ENCODE assay signal across 10 cellular contexts in genomic region chr2:96866586-96866985, GRCh38. TPM values are rescaled to one million over a fixed set of nuclear protein-coding genes. Genes with fewer than 3 reads are reported as not detected.
DNase-seq lines count a peak whose midpoint lies in the region; ATAC-seq and TF ChIP-seq lines count a peak whose summit lies in the region.
"Had no signal": no experiment of that assay in that cellular context is flagged by ENCODE, and none has a peak within 500 bp of the region (broad histone marks: within the 10 kb centered on the region; RNA-seq: fewer than 3 reads in every experiment).

No MANE protein-coding gene starts in this region.

- no peak for DNase-seq in activated T-cell treated with anti-CD3 and anti-CD28 coated beads, Interleukin-2, amount 50 U/mL, for 4 hours
- no peak for DNase-seq in activated T-cell treated with anti-CD3 and anti-CD28 coated beads, Interleukin-2, amount 50 U/mL, for 1 hour
- DNase-seq in adipocyte (ENCODE audit: low read depth) (no peak), lung microvascular endothelial cell (ENCODE audit: low read depth in 2 of 2) (peak; percentile 51 to 62), suprapubic skin (ENCODE audit: low spot score in 2 of 2) (peak in 1 of 2 donors; percentile 65), A172 (ENCODE audit: low spot score) (no peak)
- no peak for DNase-seq in stimulated activated naive CD4-positive, alpha-beta T cell (lab: John Stamatoyannopoulos, UW)
- DNase-seq: NCI-H1694 had no signal

- no peaks in the 10 kb centered on the region for H3K9me3 Mint-ChIP-seq in activated T-cell treated with anti-CD3 and anti-CD28 coated beads, Interleukin-2, amount 50 U/mL, for 4 hours

- H3K36me3 ChIP-seq in adipocyte (ENCODE audit: control insufficient read depth, insufficient read depth, low read length, severe bottlenecking) (peaks cover 52% of the 10 kb centered on the region), suprapubic skin (peaks cover 47% of the 10 kb centered on the region)

- peaks cover 37% of the 10 kb centered on the region for H3K4me1 ChIP-seq in adipocyte (ENCODE audit: control insufficient read depth, insufficient read depth, low read length)
- peaks cover 42% of the 10 kb centered on the region for H3K4me1 ChIP-seq in suprapubic skin

- WGBS in suprapubic skin, result 68% methylated on average over 3 of the region's 8 CpGs

- peak overlapping the region; percentile 31 for H3K4me3 Mint-ChIP-seq in activated T-cell treated with anti-CD3 and anti-CD28 coated beads, Interleukin-2, amount 50 U/mL, for 4 hours

- H3K9me3 ChIP-seq in adipocyte (ENCODE audit: control insufficient read depth, low read length) (no peaks in the 10 kb centered on the region), suprapubic skin (no peaks in the 10 kb centered on the region)

- no peak for ATAC-seq in activated T-cell treated with anti-CD3 and anti-CD28 coated beads, Interleukin-2, amount 50 U/mL, for 4 hours
- no peak for ATAC-seq in GM18867 (IDR thresholded peaks at IDR 0.05; ENCODE audit: unreplicated experiment)

- peaks cover 24% of the 10 kb centered on the region for H3K4me1 Mint-ChIP-seq in activated T-cell treated with anti-CD3 and anti-CD28 coated beads, Interleukin-2, amount 50 U/mL, for 4 hours (ENCODE audit: low read depth)

- H3K27me3 ChIP-seq in adipocyte (replicated peaks; ENCODE audit: control insufficient read depth, insufficient read depth, low read length) (no peaks in the 10 kb centered on the region), suprapubic skin (no peaks in the 10 kb centered on the region)
- H3K27me3 ChIP-seq: cardiac muscle cell had no signal

- peaks cover 7% of the 10 kb centered on the region for H3K36me3 Mint-ChIP-seq in activated T-cell treated with anti-CD3 and anti-CD28 coated beads, Interleukin-2, amount 50 U/mL, for 4 hours (ENCODE audit: insufficient read depth)

- TF ChIP-seq POLR2A in suprapubic skin (IDR thresholded peaks at IDR 0.05), result no peak

- H3K27ac ChIP-seq in suprapubic skin, result peak overlapping the region; percentile 98
- H3K27ac ChIP-seq: cardiac muscle cell had no signal

- TF ChIP-seq CTCF in suprapubic skin (IDR thresholded peaks at IDR 0.05), result no peak

- no peak for TF ChIP-seq EP300 in suprapubic skin (IDR thresholded peaks at IDR 0.05)

- no peak overlapping the region for H3K4me3 ChIP-seq in adipocyte (ENCODE audit: low read length)
- H3K4me3 ChIP-seq in suprapubic skin, result peak overlapping the region; percentile 99
- H3K4me3 ChIP-seq: cardiac muscle cell had no signal

- no peaks in the 10 kb centered on the region for H3K27me3 Mint-ChIP-seq in activated T-cell treated with anti-CD3 and anti-CD28 coated beads, Interleukin-2, amount 50 U/mL, for 4 hours (ENCODE audit: low read depth)

- H3K9ac ChIP-seq in adipocyte (ENCODE audit: low read length), result peak overlapping the region; percentile 99

RNA-seq across cellular contexts. Expression of gene SEMA4C, which starts 3.3 kb away (rescaled TPM):
- total RNA-seq in activated T-cell treated with anti-CD3 and anti-CD28 coated beads, Interleukin-2, amount 50 U/mL, for 4 hours, result 1 to 10 TPM; 7.5 to 9.7 (median 9.0) TPM
- total RNA-seq in lung microvascular endothelial cell (17.9 and 20.8 TPM in 2 replicates), suprapubic skin (10 to 100 TPM; 15.7 to 28.2 (median 23.5) TPM)
- 38.4 and 40.1 TPM in 2 replicates for total RNA-seq in A172 (2014; rRNA removed; shearing (Covaris generic))

RNA-seq across cellular contexts. Expression of gene ANKRD39, which starts 8.8 kb away (rescaled TPM):
- total RNA-seq in activated T-cell treated with anti-CD3 and anti-CD28 coated beads, Interleukin-2, amount 50 U/mL, for 4 hours, result 10 to 100 TPM; 42.4 to 44.4 (median 44.3) TPM
- total RNA-seq in lung microvascular endothelial cell (5.9 and 6.3 TPM in 2 replicates), suprapubic skin (10 to 100 TPM; 16.1 to 22.1 (median 20.6) TPM)
- total RNA-seq in A172 (2014; rRNA removed; shearing (Covaris generic)), result 33.5 and 37.9 TPM in 2 replicates

RNA-seq across cellular contexts. Expression of gene ANKRD23, which starts 22.8 kb away (rescaled TPM):
- 1 to 10 TPM; 2.9 to 6.3 (median 4.6) TPM for total RNA-seq in activated T-cell treated with anti-CD3 and anti-CD28 coated beads, Interleukin-2, amount 50 U/mL, for 4 hours
- total RNA-seq in lung microvascular endothelial cell (0.44 and 0.79 TPM in 2 replicates), suprapubic skin (10 to 100 TPM in 1 of 4 donors, 1 to 10 TPM in 3; 6.1 to 22.3 (median 7.2) TPM)
- total RNA-seq in A172 (2014; rRNA removed; shearing (Covaris generic)), result 4.2 and 5.7 TPM in 2 replicates

RNA-seq across cellular contexts. Expression of gene CNNM3, which starts 50.5 kb away (rescaled TPM):
- 10 to 100 TPM; 22.8 to 26.1 (median 24.4) TPM for total RNA-seq in activated T-cell treated with anti-CD3 and anti-CD28 coated beads, Interleukin-2, amount 50 U/mL, for 4 hours
- total RNA-seq in lung microvascular endothelial cell (6.3 and 9.9 TPM in 2 replicates), suprapubic skin (10 to 100 TPM; 12.6 to 28.3 (median 16.5) TPM)
- 5.5 and 7.1 TPM in 2 replicates for total RNA-seq in A172 (2014; rRNA removed; shearing (Covaris generic))

Comparison
In these comparisons a context has a peak if more than half of its experiments do, and no peak if none do; other contexts are left out.
1. DNase-seq: peak in lung microvascular endothelial cell (2 of 2); none in activated T-cell treated with anti-CD3 and anti-CD28 coated beads, Interleukin-2, amount 50 U/mL, for 4 hours (single experiment), activated T-cell treated with anti-CD3 and anti-CD28 coated beads, Interleukin-2, amount 50 U/mL, for 1 hour (single experiment), adipocyte (single experiment), stimulated activated naive CD4-positive, alpha-beta T cell (0 of 6) and A172 (single experiment).